In the genomic region with DNA sequence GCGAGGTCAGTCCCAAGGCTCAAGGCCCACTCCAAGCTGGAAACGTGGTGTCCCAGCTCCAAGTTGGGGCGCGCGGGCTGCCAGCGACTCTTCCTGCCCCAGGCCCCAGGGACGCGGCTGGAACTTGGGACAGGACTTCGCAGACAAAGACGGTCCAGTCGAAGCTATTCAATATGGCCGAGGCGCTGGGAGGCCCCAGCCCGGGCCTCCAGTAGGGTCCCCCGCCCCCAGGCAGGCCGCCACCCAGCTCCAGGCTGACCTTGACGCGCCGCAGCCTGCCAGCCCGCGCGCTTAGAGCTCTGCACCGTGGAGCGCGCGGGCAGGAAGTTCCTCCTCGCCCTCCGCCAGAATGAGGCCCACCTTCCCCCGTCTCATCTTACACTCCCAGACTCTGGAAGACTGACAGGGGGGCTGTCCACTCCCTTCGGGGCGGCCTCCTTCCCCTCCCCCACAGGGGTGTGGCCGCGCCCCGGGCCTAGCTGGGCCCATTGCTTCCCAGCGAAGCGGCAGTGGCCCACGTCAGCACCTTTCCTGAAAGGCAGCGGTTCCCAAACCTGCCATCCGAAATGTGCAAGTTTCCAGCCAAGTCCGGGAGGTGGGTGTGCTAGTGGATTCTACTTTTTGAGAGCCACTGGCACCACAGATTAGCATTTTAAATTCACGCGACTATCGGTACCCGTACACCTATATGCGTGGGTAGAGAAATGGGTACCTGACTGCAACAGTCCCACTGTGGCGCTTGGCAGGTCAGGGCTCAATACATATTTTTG, we compare ENCODE assay signal across 9 cellular contexts. TPM values are rescaled to one million over a fixed set of nuclear protein-coding genes. Genes with fewer than 3 reads are reported as not detected.
DNase-seq lines count a peak whose midpoint lies in the region; ATAC-seq, FAIRE-seq and TF ChIP-seq lines count a peak whose summit lies in the region.
"Had no signal": no experiment of that assay in that cellular context is flagged by ENCODE, and none has a peak within 500 bp of the region (broad histone marks: within the 10 kb centered on the region; RNA-seq: fewer than 3 reads in every experiment).

Gene CCDC8, minus strand, starts transcription at position 303 of the 770 bp plus-strand sequence. CDS start 754 bp downstream, outside the sequence.

- peaks cover 3 to 62% (median 24%) of the 10 kb centered on the region in 9 donors for H3K4me1 ChIP-seq in heart right ventricle

- CTCF ChIA-PET in activated CD4-positive, alpha-beta memory T cell treated with anti-CD3 and anti-CD28 coated beads, Interleukin-2, amount 10 ng/mL, durations not matched to agents 7 days and 5 days (lab: Charles Lee), result no interaction called here

- intact Hi-C loops in heart right ventricle (cut with DNase I), result no loop called here

- WGBS in heart right ventricle, 2 donors, result 9 to 10% methylated on average over 46 of the region's 46 CpGs

- peaks cover 6% of the 10 kb centered on the region for H3K4me1 Mint-ChIP-seq in activated CD4-positive, alpha-beta memory T cell treated with anti-CD3 and anti-CD28 coated beads, Interleukin-2, amount 10 ng/mL, durations not matched to agents 7 days and 5 days

- no peaks in the 10 kb centered on the region for H3K9me3 ChIP-seq in heart right ventricle

- H3K4me3 Mint-ChIP-seq in activated CD4-positive, alpha-beta memory T cell treated with anti-CD3 and anti-CD28 coated beads, Interleukin-2, amount 10 ng/mL, durations not matched to agents 7 days and 5 days, result no peak within 1 kb of the TSS

- peak; percentile 91 to 96 (median 93) for ATAC-seq in heart right ventricle
- ATAC-seq in GM21576 (IDR thresholded peaks at IDR 0.05; ENCODE audit: unreplicated experiment), result no peak

- H3K36me3 Mint-ChIP-seq in activated CD4-positive, alpha-beta memory T cell treated with anti-CD3 and anti-CD28 coated beads, Interleukin-2, amount 10 ng/mL, durations not matched to agents 7 days and 5 days (ENCODE audit: low read depth), result no peaks in the 10 kb centered on the region

- POLR2A ChIA-PET in activated CD4-positive, alpha-beta memory T cell treated with anti-CD3 and anti-CD28 coated beads, Interleukin-2, amount 10 ng/mL, durations not matched to agents 7 days and 5 days (lab: Charles Lee), result no interaction called here

- peak within 1 kb of the TSS; percentile 86 to 96 (median 89) for H3K27ac ChIP-seq in heart right ventricle

- TF ChIP-seq CTCF in heart right ventricle (IDR thresholded peaks at IDR 0.05), result no peak

- H3K4me3 ChIP-seq in heart right ventricle, result peak within 1 kb of the TSS; percentile 50 to 75 (median 62)

- FAIRE-seq in TTC549 (lab: Jason Lieb, UNC), result peak; percentile 89
- FAIRE-seq: colon had no signal

- peaks cover 0 to 77% (median 41%) of the 10 kb centered on the region in 7 donors for H3K27me3 ChIP-seq in heart right ventricle

- H3K9me3 Mint-ChIP-seq in activated CD4-positive, alpha-beta memory T cell treated with anti-CD3 and anti-CD28 coated beads, Interleukin-2, amount 10 ng/mL, durations not matched to agents 7 days and 5 days, result no peaks in the 10 kb centered on the region

- peaks cover 61% of the 10 kb centered on the region for H3K27me3 Mint-ChIP-seq in activated CD4-positive, alpha-beta memory T cell treated with anti-CD3 and anti-CD28 coated beads, Interleukin-2, amount 10 ng/mL, durations not matched to agents 7 days and 5 days

- peak; percentile 98 for DNase-seq in ELF-1 (ENCODE audit: low read depth, low spot score)
- DNase-seq in heart right ventricle, result peak; percentile 86 to 91
- peak; percentile 30 for DNase-seq in pons (ENCODE audit: low spot score)
- DNase-seq in stimulated activated naive CD4-positive, alpha-beta T cell (lab: John Stamatoyannopoulos, UW), result no peak
- no peak for DNase-seq in activated CD4-positive, alpha-beta memory T cell treated with anti-CD3 and anti-CD28 coated beads, Interleukin-2, amount 10 ng/mL, durations not matched to agents 7 days and 5 days
- no peak for DNase-seq in HuH-7.5 (ENCODE audit: low spot score)

- no peak within 1 kb of the TSS for H3K27ac Mint-ChIP-seq in activated CD4-positive, alpha-beta memory T cell treated with anti-CD3 and anti-CD28 coated beads, Interleukin-2, amount 10 ng/mL, durations not matched to agents 7 days and 5 days

- peaks cover 0 to 7% (median 0%) of the 10 kb centered on the region in 9 donors for H3K36me3 ChIP-seq in heart right ventricle

RNA-seq across cellular contexts. Expression of gene CCDC8, which starts in this region (rescaled TPM):
- total RNA-seq in heart right ventricle, result 10 to 100 TPM; 21.3 to 37.3 (median 28.6) TPM
- polyA plus RNA-seq in heart right ventricle, result 10 to 100 TPM; 14.4 to 15.0 TPM
- total RNA-seq in activated CD4-positive, alpha-beta memory T cell treated with anti-CD3 and anti-CD28 coated beads, Interleukin-2, amount 10 ng/mL, durations not matched to agents 7 days and 5 days, result not detected

Comparison
In these comparisons a context has a peak if more than half of its experiments do, and no peak if none do; other contexts are left out.
1. RNA of gene CCDC8 (total RNA-seq): 21.3 to 37.3 TPM in heart right ventricle; not detected in activated CD4-positive, alpha-beta memory T cell treated with anti-CD3 and anti-CD28 coated beads, Interleukin-2, amount 10 ng/mL, durations not matched to agents 7 days and 5 days; every median in the first group is over 10 times any median in the second.
2. DNase-seq: peak in ELF-1 (single experiment), heart right ventricle (2 of 2) and pons (single experiment); none in stimulated activated naive CD4-positive, alpha-beta T cell (0 of 6), activated CD4-positive, alpha-beta memory T cell treated with anti-CD3 and anti-CD28 coated beads, Interleukin-2, amount 10 ng/mL, durations not matched to agents 7 days and 5 days (single experiment) and HuH-7.5 (single experiment).